In the genomic region with DNA sequence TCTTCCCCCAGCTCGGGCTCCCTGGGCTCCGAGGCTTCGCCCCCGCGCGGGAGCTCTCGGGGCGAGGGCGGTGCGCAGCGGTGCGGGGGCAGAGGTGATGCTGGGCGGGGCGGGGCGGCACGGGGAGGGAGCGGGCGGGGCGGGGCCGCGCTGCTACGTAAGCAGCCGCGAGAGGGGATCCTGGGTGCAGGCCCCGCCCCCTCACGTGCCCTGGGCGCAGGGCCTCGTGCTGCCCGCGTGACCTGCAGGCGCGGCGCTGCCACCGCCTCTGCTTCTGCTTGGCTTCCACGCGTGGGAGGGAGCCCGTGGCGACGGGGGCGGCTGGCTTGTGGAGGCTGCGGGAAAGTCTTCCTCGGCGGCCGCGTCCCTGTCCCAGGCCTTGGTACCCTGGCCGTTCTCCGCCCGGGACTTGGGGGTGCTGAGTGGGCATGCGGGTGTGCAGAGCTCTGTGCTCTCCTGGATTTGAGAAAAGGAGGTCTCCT, we compare ENCODE assay signal across 11 cellular contexts.
DNase-seq lines count a peak whose midpoint lies in the region; ATAC-seq and TF ChIP-seq lines count a peak whose summit lies in the region.
"Had no signal": no experiment of that assay in that cellular context is flagged by ENCODE, and none has a peak within 500 bp of the region (broad histone marks: within the 10 kb centered on the region; RNA-seq: fewer than 3 reads in every experiment).

No MANE protein-coding gene starts in this region.

- TF ChIP-seq POLR2A in testis (IDR thresholded peaks at IDR 0.05) = no peak

- peak; percentile 9 for DNase-seq in activated CD8-positive, alpha-beta T cell treated with anti-CD3 and anti-CD28 coated beads for 36 hours
- DNase-seq in activated CD8-positive, alpha-beta T cell treated with anti-CD3 and anti-CD28 coated beads, Interleukin-2, amount 10 ng/mL, durations not matched to agents 7 days and 5 days = no peak
- no peak for DNase-seq in astrocyte of the cerebellum (ENCODE audit: low read depth)
- peak; percentile 77 for DNase-seq in iPS-NIHi7 (ENCODE audit: extremely low spot score)
- peak; percentile 91 for DNase-seq in testis
- DNase-seq in germinal center (ENCODE audit: low spot score) = no peak
- DNase-seq in activated T-helper 2 cell treated with anti-CD3 and anti-CD28 coated beads, Interferon-gamma antibody, Interleukin-2, Interleukin-4, amounts not matched to agents 10 μg/mL and 5 μg/mL and 100 μg/mL, durations not matched to agents 14 hours and 24 hours and 36 hours (ENCODE audit: low spot score) = no peak

- peaks cover 31% of the 10 kb centered on the region for H3K4me1 ChIP-seq in testis
- H3K4me1 ChIP-seq: BLaER1 had no signal

- WGBS in testis, 2 donors = 49% methylated on average over 5 of the region's 49 CpGs; no CpG with 5 or more reads in 1 of the 2 donors

- H3K9me3 Mint-ChIP-seq in activated CD8-positive, alpha-beta T cell treated with anti-CD3 and anti-CD28 coated beads for 36 hours = no peaks in the 10 kb centered on the region
- H3K9me3 Mint-ChIP-seq in activated CD8-positive, alpha-beta T cell treated with anti-CD3 and anti-CD28 coated beads, Interleukin-2, amount 10 ng/mL, durations not matched to agents 7 days and 5 days (ENCODE audit: insufficient read depth) = no peaks in the 10 kb centered on the region
- H3K9me3 Mint-ChIP-seq in activated T-helper 2 cell treated with anti-CD3 and anti-CD28 coated beads, Interferon-gamma antibody, Interleukin-2, Interleukin-4, amounts not matched to agents 10 μg/mL and 5 μg/mL and 100 μg/mL, durations not matched to agents 14 hours and 24 hours and 36 hours = no peaks in the 10 kb centered on the region
- H3K9me3 Mint-ChIP-seq: activated T-helper 17 cell treated with anti-CD3 and anti-CD28 coated beads, Interleukin-2, amount 50 U/mL, for 72 hours; stimulated activated effector memory CD8-positive, alpha-beta T cell treated with anti-CD3 and anti-CD28 coated beads, Interleukin-12 subunit alpha, Interleukin-12 subunit beta, amount 100 ng/mL, for 72 hours had no signal

- intact Hi-C loops in activated CD8-positive, alpha-beta T cell treated with anti-CD3 and anti-CD28 coated beads for 36 hours (cut with micrococcal nuclease) = no loop called here
- intact Hi-C loops in testis (cut with DNase I; ENCODE audit: low total_unique reads) = no loop called here
- intact Hi-C loops in activated T-helper 2 cell treated with anti-CD3 and anti-CD28 coated beads, Interferon-gamma antibody, Interleukin-2, Interleukin-4, amounts not matched to agents 10 μg/mL and 5 μg/mL and 100 μg/mL, durations not matched to agents 14 hours and 24 hours and 36 hours (cut with micrococcal nuclease) = no loop called here

- H3K4me3 Mint-ChIP-seq in activated CD8-positive, alpha-beta T cell treated with anti-CD3 and anti-CD28 coated beads for 36 hours = no peak overlapping the region
- no peak overlapping the region for H3K4me3 Mint-ChIP-seq in activated CD8-positive, alpha-beta T cell treated with anti-CD3 and anti-CD28 coated beads, Interleukin-2, amount 10 ng/mL, durations not matched to agents 7 days and 5 days
- no peak overlapping the region for H3K4me3 Mint-ChIP-seq in activated T-helper 2 cell treated with anti-CD3 and anti-CD28 coated beads, Interferon-gamma antibody, Interleukin-2, Interleukin-4, amounts not matched to agents 10 μg/mL and 5 μg/mL and 100 μg/mL, durations not matched to agents 14 hours and 24 hours and 36 hours (ENCODE audit: low read depth)
- H3K4me3 Mint-ChIP-seq: activated T-helper 17 cell treated with anti-CD3 and anti-CD28 coated beads, Interleukin-2, amount 50 U/mL, for 72 hours; stimulated activated effector memory CD8-positive, alpha-beta T cell treated with anti-CD3 and anti-CD28 coated beads, Interleukin-12 subunit alpha, Interleukin-12 subunit beta, amount 100 ng/mL, for 72 hours had no signal

- no peak overlapping the region for H3K27ac Mint-ChIP-seq in activated CD8-positive, alpha-beta T cell treated with anti-CD3 and anti-CD28 coated beads for 36 hours
- no peak overlapping the region for H3K27ac Mint-ChIP-seq in activated CD8-positive, alpha-beta T cell treated with anti-CD3 and anti-CD28 coated beads, Interleukin-2, amount 10 ng/mL, durations not matched to agents 7 days and 5 days
- no peak overlapping the region for H3K27ac Mint-ChIP-seq in activated T-helper 2 cell treated with anti-CD3 and anti-CD28 coated beads, Interferon-gamma antibody, Interleukin-2, Interleukin-4, amounts not matched to agents 10 μg/mL and 5 μg/mL and 100 μg/mL, durations not matched to agents 14 hours and 24 hours and 36 hours
- H3K27ac Mint-ChIP-seq: activated T-helper 17 cell treated with anti-CD3 and anti-CD28 coated beads, Interleukin-2, amount 50 U/mL, for 72 hours; stimulated activated effector memory CD8-positive, alpha-beta T cell treated with anti-CD3 and anti-CD28 coated beads, Interleukin-12 subunit alpha, Interleukin-12 subunit beta, amount 100 ng/mL, for 72 hours had no signal

- no peak for TF ChIP-seq CTCF in activated CD8-positive, alpha-beta T cell treated with anti-CD3 and anti-CD28 coated beads for 36 hours (IDR thresholded peaks at IDR 0.05)
- TF ChIP-seq CTCF in astrocyte of the cerebellum (IDR thresholded peaks at IDR 0.05; ENCODE audit: low read depth, low read length, missing control alignments) (no peak), testis (IDR thresholded peaks at IDR 0.05) (no peak)

- CTCF ChIA-PET in activated CD8-positive, alpha-beta T cell treated with anti-CD3 and anti-CD28 coated beads for 36 hours (lab: Charles Lee) = no interaction called here
- CTCF ChIA-PET in activated CD8-positive, alpha-beta T cell treated with anti-CD3 and anti-CD28 coated beads, Interleukin-2, amount 10 ng/mL, durations not matched to agents 7 days and 5 days (lab: Charles Lee) = no interaction called here

- POLR2A ChIA-PET in activated CD8-positive, alpha-beta T cell treated with anti-CD3 and anti-CD28 coated beads for 36 hours (lab: Charles Lee) = no interaction called here
- POLR2A ChIA-PET in activated CD8-positive, alpha-beta T cell treated with anti-CD3 and anti-CD28 coated beads, Interleukin-2, amount 10 ng/mL, durations not matched to agents 7 days and 5 days (lab: Charles Lee) = no interaction called here

- in situ Hi-C loops in astrocyte of the cerebellum (cut with HindIII; ENCODE audit: low sequenced_read_pairs) = no loop called here

- H3K27me3 ChIP-seq in testis = no peaks in the 10 kb centered on the region
- H3K27me3 ChIP-seq: BLaER1 had no signal

- no peaks in the 10 kb centered on the region for H3K36me3 ChIP-seq in testis (ENCODE audit: low read depth, missing control alignments)
- H3K36me3 ChIP-seq: BLaER1 had no signal

- peaks cover 2% of the 10 kb centered on the region for H3K4me1 Mint-ChIP-seq in activated CD8-positive, alpha-beta T cell treated with anti-CD3 and anti-CD28 coated beads for 36 hours (ENCODE audit: low read depth)
- H3K4me1 Mint-ChIP-seq in activated CD8-positive, alpha-beta T cell treated with anti-CD3 and anti-CD28 coated beads, Interleukin-2, amount 10 ng/mL, durations not matched to agents 7 days and 5 days (ENCODE audit: low read depth) = no peaks in the 10 kb centered on the region
- no peaks in the 10 kb centered on the region for H3K4me1 Mint-ChIP-seq in activated T-helper 2 cell treated with anti-CD3 and anti-CD28 coated beads, Interferon-gamma antibody, Interleukin-2, Interleukin-4, amounts not matched to agents 10 μg/mL and 5 μg/mL and 100 μg/mL, durations not matched to agents 14 hours and 24 hours and 36 hours (ENCODE audit: low read depth)
- H3K4me1 Mint-ChIP-seq: activated T-helper 17 cell treated with anti-CD3 and anti-CD28 coated beads, Interleukin-2, amount 50 U/mL, for 72 hours had no signal

- peak overlapping the region; percentile 92 to 94 for H3K27ac ChIP-seq in testis
- H3K27ac ChIP-seq: BLaER1 had no signal

- H3K4me3 ChIP-seq in astrocyte of the cerebellum (ENCODE audit: low read depth, low read length) = peak overlapping the region; percentile 14
- peak overlapping the region; percentile 50 to 63 for H3K4me3 ChIP-seq in testis
- H3K4me3 ChIP-seq: BLaER1 had no signal

- peaks cover 53% of the 10 kb centered on the region for H3K27me3 Mint-ChIP-seq in activated CD8-positive, alpha-beta T cell treated with anti-CD3 and anti-CD28 coated beads for 36 hours
- peaks cover 31% of the 10 kb centered on the region for H3K27me3 Mint-ChIP-seq in activated CD8-positive, alpha-beta T cell treated with anti-CD3 and anti-CD28 coated beads, Interleukin-2, amount 10 ng/mL, durations not matched to agents 7 days and 5 days (ENCODE audit: low read depth)
- H3K27me3 Mint-ChIP-seq in activated T-helper 2 cell treated with anti-CD3 and anti-CD28 coated beads, Interferon-gamma antibody, Interleukin-2, Interleukin-4, amounts not matched to agents 10 μg/mL and 5 μg/mL and 100 μg/mL, durations not matched to agents 14 hours and 24 hours and 36 hours (ENCODE audit: low read depth) = peaks cover 30% of the 10 kb centered on the region

- no peaks in the 10 kb centered on the region for H3K36me3 Mint-ChIP-seq in activated CD8-positive, alpha-beta T cell treated with anti-CD3 and anti-CD28 coated beads for 36 hours (ENCODE audit: low read depth)
- no peaks in the 10 kb centered on the region for H3K36me3 Mint-ChIP-seq in activated CD8-positive, alpha-beta T cell treated with anti-CD3 and anti-CD28 coated beads, Interleukin-2, amount 10 ng/mL, durations not matched to agents 7 days and 5 days (ENCODE audit: low read depth)
- no peaks in the 10 kb centered on the region for H3K36me3 Mint-ChIP-seq in activated T-helper 2 cell treated with anti-CD3 and anti-CD28 coated beads, Interferon-gamma antibody, Interleukin-2, Interleukin-4, amounts not matched to agents 10 μg/mL and 5 μg/mL and 100 μg/mL, durations not matched to agents 14 hours and 24 hours and 36 hours (ENCODE audit: low read depth)
- H3K36me3 Mint-ChIP-seq: stimulated activated effector memory CD8-positive, alpha-beta T cell treated with anti-CD3 and anti-CD28 coated beads, Interleukin-12 subunit alpha, Interleukin-12 subunit beta, amount 100 ng/mL, for 72 hours had no signal

- ATAC-seq in activated CD8-positive, alpha-beta T cell treated with anti-CD3 and anti-CD28 coated beads for 36 hours = no peak
- no peak for ATAC-seq in activated CD8-positive, alpha-beta T cell treated with anti-CD3 and anti-CD28 coated beads, Interleukin-2, amount 10 ng/mL, durations not matched to agents 7 days and 5 days
- ATAC-seq in esophagus mucosa = no peak
- ATAC-seq: activated T-helper 17 cell treated with anti-CD3 and anti-CD28 coated beads, Interleukin-2, amount 50 U/mL, for 72 hours; stimulated activated effector memory CD8-positive, alpha-beta T cell treated with anti-CD3 and anti-CD28 coated beads, Interleukin-12 subunit alpha, Interleukin-12 subunit beta, amount 100 ng/mL, for 72 hours had no signal

- H3K9me3 ChIP-seq in testis = no peaks in the 10 kb centered on the region

Comparison
In these comparisons a context has a peak if more than half of its experiments do, and no peak if none do; other contexts are left out.
1. DNase-seq: peak in activated CD8-positive, alpha-beta T cell treated with anti-CD3 and anti-CD28 coated beads for 36 hours (single experiment), iPS-NIHi7 (single experiment) and testis (single experiment); none in activated CD8-positive, alpha-beta T cell treated with anti-CD3 and anti-CD28 coated beads, Interleukin-2, amount 10 ng/mL, durations not matched to agents 7 days and 5 days (single experiment), astrocyte of the cerebellum (single experiment), germinal center (single experiment) and activated T-helper 2 cell treated with anti-CD3 and anti-CD28 coated beads, Interferon-gamma antibody, Interleukin-2, Interleukin-4, amounts not matched to agents 10 μg/mL and 5 μg/mL and 100 μg/mL, durations not matched to agents 14 hours and 24 hours and 36 hours (single experiment).